In the genomic region with DNA sequence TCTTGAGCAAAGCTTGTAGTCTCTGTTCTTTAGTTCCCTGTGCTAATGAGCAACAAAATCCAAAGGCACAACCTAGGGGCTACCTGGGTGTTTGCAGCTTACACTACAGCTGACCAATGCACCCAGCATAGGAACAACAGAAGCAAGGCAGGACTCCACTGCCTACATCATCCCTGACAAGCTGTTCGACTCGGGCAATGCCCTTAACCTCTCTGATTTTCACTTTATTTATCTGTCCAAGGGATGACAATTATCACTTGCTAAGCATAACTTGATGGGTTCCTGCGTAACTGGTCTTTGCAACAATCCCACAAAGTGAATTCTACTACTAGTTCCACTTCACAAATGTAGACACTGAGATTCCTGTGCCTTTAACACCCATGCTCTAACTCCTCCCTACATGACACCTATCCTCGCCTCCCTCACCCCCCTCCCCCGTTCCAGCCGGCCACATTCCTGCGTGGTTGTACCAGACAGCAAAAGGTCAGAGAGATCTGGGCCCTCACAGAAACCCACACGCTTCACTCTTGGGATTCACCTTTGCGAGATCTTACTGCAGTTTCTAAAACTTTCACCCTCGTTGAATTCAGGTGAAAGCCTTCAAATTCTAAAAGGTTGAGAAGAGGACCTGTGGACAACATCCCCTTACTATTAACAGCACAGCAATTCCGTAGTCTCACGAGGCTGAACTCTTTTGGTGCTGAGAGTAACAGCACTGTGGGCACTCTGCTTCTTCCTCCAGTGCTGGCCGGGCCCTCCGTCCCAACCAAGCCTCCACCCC, we compare ENCODE assay signal across 1 cellular context.
TF ChIP-seq lines count a peak whose summit lies in the region.

No MANE protein-coding gene starts in this region.

TF ChIP-seq in HepG2, 621 proteins besides CTCF, POLR2A, EP300 and RAD21 (continued from another document and continues in another):
- TF ChIP-seq, protein P1, sequence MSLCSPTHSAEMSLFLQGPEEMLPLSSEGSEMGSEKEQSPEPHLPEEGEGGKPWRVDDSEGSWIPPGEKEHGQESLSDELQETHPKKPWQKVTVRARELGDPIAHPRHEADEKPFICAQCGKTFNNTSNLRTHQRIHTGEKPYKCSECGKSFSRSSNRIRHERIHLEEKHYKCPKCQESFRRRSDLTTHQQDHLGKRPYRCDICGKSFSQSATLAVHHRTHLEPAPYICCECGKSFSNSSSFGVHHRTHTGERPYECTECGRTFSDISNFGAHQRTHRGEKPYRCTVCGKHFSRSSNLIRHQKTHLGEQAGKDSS (CRISPR knock-in tag; IDR thresholded peaks at IDR 0.05; ENCODE audit: borderline replicate concordance, low read depth) = no peak
- TF ChIP-seq HNRNPK (IDR thresholded peaks at IDR 0.05; ENCODE audit: low read depth, low read length, poor library complexity, severe bottlenecking) (no peak), ZKSCAN5 (CRISPR knock-in tag; IDR thresholded peaks at IDR 0.05) (no peak), TBX3 (IDR thresholded peaks at IDR 0.05; ENCODE audit: borderline replicate concordance) (peak; percentile 73; the same call in 1 of the 2 replicates), EED (CRISPR knock-in tag; IDR thresholded peaks at IDR 0.05) (no peak), ZNF792 (CRISPR knock-in tag; IDR thresholded peaks at IDR 0.05) (no peak), GABPA (IDR thresholded peaks at IDR 0.05; ENCODE audit: low read depth, low read length) (no peak), GABPA (CRISPR knock-in tag; IDR thresholded peaks at IDR 0.05; ENCODE audit: low read depth) (peak; percentile 32; the same call in 1 of the 2 replicates), SATB2 (CRISPR knock-in tag; IDR thresholded peaks at IDR 0.05) (no peak), NONO (IDR thresholded peaks at IDR 0.05) (no peak), NONO (CRISPR knock-in tag; conservative IDR thresholded peaks at IDR 0.05) (no peak), TSC22D2 (CRISPR knock-in tag; IDR thresholded peaks at IDR 0.05; ENCODE audit: borderline replicate concordance) (no peak), JDP2 (CRISPR knock-in tag; IDR thresholded peaks at IDR 0.05; ENCODE audit: borderline replicate concordance) (no peak), HDAC1 (CRISPR knock-in tag; IDR thresholded peaks at IDR 0.05) (no peak), KDM6A (CRISPR knock-in tag; IDR thresholded peaks at IDR 0.05; ENCODE audit: low read depth) (no peak), ZNF605 (CRISPR knock-in tag; IDR thresholded peaks at IDR 0.05) (peak; percentile 73; the same call in 1 of the 2 replicates), TOE1 (CRISPR knock-in tag; IDR thresholded peaks at IDR 0.05) (no peak), ZNF530 (CRISPR knock-in tag; IDR thresholded peaks at IDR 0.05; ENCODE audit: low read depth) (no peak), NFKB2 (CRISPR knock-in tag; IDR thresholded peaks at IDR 0.05; ENCODE audit: borderline replicate concordance) (no peak), ZNF543 (CRISPR knock-in tag; IDR thresholded peaks at IDR 0.05) (no peak), ZNF776 (CRISPR knock-in tag; IDR thresholded peaks at IDR 0.05) (no peak), ZFP1 (CRISPR knock-in tag; IDR thresholded peaks at IDR 0.05) (no peak), PTBP1 (IDR thresholded peaks at IDR 0.05; ENCODE audit: low read depth, low read length, poor library complexity, severe bottlenecking) (no peak), STAG1 (CRISPR knock-in tag; IDR thresholded peaks at IDR 0.05) (no peak), KDM1A (CRISPR knock-in tag; IDR thresholded peaks at IDR 0.05) (peak; percentile 62; the same call in 1 of the 2 replicates), PHF20 (CRISPR knock-in tag; IDR thresholded peaks at IDR 0.05) (no peak), ZNF557 (CRISPR knock-in tag; IDR thresholded peaks at IDR 0.05) (no peak), KLF12 (CRISPR knock-in tag; IDR thresholded peaks at IDR 0.05; ENCODE audit: borderline replicate concordance) (no peak), U2AF1 (optimal IDR thresholded peaks at IDR 0.05; ENCODE audit: low read depth, low read length) (no peak), ZMYM3 (CRISPR knock-in tag; IDR thresholded peaks at IDR 0.05) (peak; percentile 86), ZNF251 (CRISPR knock-in tag; IDR thresholded peaks at IDR 0.05) (no peak)
- TF ChIP-seq, protein P2, sequence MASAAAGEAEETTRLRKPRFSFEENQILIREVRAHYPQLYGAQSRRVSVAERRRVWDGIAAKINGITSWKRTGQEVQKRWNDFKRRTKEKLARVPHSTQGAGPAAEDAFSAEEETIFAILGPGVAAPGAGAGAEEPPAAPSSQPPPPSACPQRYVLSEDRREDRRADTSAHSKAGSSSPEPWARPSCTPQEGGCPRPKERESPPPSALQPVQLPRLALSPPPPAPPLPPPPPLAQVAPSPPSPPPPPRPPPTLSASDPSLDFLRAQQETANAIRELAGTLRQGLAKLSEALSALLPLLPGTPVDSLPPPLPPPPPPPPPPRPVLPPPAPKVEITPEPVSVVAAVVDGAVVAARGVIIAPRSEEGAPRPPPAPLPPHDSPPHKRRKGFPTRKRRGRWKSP (CRISPR knock-in tag; IDR thresholded peaks at IDR 0.05) = no peak
- TF ChIP-seq, protein P3, sequence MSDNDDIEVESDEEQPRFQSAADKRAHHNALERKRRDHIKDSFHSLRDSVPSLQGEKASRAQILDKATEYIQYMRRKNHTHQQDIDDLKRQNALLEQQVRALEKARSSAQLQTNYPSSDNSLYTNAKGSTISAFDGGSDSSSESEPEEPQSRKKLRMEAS (IDR thresholded peaks at IDR 0.05) = peak; percentile 60
- TF ChIP-seq, protein P4, sequence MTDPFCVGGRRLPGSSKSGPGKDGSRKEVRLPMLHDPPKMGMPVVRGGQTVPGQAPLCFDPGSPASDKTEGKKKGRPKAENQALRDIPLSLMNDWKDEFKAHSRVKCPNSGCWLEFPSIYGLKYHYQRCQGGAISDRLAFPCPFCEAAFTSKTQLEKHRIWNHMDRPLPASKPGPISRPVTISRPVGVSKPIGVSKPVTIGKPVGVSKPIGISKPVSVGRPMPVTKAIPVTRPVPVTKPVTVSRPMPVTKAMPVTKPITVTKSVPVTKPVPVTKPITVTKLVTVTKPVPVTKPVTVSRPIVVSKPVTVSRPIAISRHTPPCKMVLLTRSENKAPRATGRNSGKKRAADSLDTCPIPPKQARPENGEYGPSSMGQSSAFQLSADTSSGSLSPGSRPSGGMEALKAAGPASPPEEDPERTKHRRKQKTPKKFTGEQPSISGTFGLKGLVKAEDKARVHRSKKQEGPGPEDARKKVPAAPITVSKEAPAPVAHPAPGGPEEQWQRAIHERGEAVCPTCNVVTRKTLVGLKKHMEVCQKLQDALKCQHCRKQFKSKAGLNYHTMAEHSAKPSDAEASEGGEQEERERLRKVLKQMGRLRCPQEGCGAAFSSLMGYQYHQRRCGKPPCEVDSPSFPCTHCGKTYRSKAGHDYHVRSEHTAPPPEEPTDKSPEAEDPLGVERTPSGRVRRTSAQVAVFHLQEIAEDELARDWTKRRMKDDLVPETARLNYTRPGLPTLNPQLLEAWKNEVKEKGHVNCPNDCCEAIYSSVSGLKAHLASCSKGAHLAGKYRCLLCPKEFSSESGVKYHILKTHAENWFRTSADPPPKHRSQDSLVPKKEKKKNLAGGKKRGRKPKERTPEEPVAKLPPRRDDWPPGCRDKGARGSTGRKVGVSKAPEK (CRISPR knock-in tag; IDR thresholded peaks at IDR 0.05; ENCODE audit: borderline replicate concordance) = no peak
- TF ChIP-seq, protein P5, sequence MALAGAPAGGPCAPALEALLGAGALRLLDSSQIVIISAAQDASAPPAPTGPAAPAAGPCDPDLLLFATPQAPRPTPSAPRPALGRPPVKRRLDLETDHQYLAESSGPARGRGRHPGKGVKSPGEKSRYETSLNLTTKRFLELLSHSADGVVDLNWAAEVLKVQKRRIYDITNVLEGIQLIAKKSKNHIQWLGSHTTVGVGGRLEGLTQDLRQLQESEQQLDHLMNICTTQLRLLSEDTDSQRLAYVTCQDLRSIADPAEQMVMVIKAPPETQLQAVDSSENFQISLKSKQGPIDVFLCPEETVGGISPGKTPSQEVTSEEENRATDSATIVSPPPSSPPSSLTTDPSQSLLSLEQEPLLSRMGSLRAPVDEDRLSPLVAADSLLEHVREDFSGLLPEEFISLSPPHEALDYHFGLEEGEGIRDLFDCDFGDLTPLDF (CRISPR knock-in tag; IDR thresholded peaks at IDR 0.05) = no peak
- TF ChIP-seq, protein P6, sequence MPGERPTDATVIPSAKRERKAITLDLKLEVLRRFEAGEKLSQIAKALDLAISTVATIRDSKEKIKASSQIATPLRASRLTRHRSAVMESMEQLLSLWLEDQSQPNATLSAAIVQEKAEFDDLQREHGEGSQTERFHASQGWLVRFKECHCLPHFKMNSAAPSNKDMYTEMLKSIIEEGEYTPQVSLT (CRISPR knock-in tag; IDR thresholded peaks at IDR 0.05; ENCODE audit: borderline replicate concordance, low read depth) = no peak
- TF ChIP-seq, protein P7, sequence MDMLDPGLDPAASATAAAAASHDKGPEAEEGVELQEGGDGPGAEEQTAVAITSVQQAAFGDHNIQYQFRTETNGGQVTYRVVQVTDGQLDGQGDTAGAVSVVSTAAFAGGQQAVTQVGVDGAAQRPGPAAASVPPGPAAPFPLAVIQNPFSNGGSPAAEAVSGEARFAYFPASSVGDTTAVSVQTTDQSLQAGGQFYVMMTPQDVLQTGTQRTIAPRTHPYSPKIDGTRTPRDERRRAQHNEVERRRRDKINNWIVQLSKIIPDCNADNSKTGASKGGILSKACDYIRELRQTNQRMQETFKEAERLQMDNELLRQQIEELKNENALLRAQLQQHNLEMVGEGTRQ (IDR thresholded peaks at IDR 0.05; ENCODE audit: low read depth, low read length) = no peak
- TF ChIP-seq, protein P7 (CRISPR knock-in tag; IDR thresholded peaks at IDR 0.05; ENCODE audit: borderline replicate concordance) = no peak
- TF ChIP-seq, protein P8, sequence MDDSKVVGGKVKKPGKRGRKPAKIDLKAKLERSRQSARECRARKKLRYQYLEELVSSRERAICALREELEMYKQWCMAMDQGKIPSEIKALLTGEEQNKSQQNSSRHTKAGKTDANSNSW (CRISPR knock-in tag; IDR thresholded peaks at IDR 0.05; ENCODE audit: borderline replicate concordance) = no peak
- TF ChIP-seq, protein P9, sequence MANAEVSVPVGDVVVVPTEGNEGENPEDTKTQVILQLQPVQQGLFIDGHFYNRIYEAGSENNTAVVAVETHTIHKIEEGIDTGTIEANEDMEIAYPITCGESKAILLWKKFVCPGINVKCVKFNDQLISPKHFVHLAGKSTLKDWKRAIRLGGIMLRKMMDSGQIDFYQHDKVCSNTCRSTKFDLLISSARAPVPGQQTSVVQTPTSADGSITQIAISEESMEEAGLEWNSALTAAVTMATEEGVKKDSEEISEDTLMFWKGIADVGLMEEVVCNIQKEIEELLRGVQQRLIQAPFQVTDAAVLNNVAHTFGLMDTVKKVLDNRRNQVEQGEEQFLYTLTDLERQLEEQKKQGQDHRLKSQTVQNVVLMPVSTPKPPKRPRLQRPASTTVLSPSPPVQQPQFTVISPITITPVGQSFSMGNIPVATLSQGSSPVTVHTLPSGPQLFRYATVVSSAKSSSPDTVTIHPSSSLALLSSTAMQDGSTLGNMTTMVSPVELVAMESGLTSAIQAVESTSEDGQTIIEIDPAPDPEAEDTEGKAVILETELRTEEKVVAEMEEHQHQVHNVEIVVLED (CRISPR knock-in tag; IDR thresholded peaks at IDR 0.05; ENCODE audit: borderline replicate concordance) = no peak
- TF ChIP-seq, protein P10, sequence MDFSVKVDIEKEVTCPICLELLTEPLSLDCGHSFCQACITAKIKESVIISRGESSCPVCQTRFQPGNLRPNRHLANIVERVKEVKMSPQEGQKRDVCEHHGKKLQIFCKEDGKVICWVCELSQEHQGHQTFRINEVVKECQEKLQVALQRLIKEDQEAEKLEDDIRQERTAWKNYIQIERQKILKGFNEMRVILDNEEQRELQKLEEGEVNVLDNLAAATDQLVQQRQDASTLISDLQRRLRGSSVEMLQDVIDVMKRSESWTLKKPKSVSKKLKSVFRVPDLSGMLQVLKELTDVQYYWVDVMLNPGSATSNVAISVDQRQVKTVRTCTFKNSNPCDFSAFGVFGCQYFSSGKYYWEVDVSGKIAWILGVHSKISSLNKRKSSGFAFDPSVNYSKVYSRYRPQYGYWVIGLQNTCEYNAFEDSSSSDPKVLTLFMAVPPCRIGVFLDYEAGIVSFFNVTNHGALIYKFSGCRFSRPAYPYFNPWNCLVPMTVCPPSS (IDR thresholded peaks at IDR 0.05) = no peak
- TF ChIP-seq, protein P11, sequence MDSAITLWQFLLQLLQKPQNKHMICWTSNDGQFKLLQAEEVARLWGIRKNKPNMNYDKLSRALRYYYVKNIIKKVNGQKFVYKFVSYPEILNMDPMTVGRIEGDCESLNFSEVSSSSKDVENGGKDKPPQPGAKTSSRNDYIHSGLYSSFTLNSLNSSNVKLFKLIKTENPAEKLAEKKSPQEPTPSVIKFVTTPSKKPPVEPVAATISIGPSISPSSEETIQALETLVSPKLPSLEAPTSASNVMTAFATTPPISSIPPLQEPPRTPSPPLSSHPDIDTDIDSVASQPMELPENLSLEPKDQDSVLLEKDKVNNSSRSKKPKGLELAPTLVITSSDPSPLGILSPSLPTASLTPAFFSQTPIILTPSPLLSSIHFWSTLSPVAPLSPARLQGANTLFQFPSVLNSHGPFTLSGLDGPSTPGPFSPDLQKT (CRISPR knock-in tag; IDR thresholded peaks at IDR 0.05; ENCODE audit: borderline replicate concordance) = no peak
- TF ChIP-seq, protein P12, sequence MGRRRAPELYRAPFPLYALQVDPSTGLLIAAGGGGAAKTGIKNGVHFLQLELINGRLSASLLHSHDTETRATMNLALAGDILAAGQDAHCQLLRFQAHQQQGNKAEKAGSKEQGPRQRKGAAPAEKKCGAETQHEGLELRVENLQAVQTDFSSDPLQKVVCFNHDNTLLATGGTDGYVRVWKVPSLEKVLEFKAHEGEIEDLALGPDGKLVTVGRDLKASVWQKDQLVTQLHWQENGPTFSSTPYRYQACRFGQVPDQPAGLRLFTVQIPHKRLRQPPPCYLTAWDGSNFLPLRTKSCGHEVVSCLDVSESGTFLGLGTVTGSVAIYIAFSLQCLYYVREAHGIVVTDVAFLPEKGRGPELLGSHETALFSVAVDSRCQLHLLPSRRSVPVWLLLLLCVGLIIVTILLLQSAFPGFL (CRISPR knock-in tag; IDR thresholded peaks at IDR 0.05) = no peak
- TF ChIP-seq, protein P13, sequence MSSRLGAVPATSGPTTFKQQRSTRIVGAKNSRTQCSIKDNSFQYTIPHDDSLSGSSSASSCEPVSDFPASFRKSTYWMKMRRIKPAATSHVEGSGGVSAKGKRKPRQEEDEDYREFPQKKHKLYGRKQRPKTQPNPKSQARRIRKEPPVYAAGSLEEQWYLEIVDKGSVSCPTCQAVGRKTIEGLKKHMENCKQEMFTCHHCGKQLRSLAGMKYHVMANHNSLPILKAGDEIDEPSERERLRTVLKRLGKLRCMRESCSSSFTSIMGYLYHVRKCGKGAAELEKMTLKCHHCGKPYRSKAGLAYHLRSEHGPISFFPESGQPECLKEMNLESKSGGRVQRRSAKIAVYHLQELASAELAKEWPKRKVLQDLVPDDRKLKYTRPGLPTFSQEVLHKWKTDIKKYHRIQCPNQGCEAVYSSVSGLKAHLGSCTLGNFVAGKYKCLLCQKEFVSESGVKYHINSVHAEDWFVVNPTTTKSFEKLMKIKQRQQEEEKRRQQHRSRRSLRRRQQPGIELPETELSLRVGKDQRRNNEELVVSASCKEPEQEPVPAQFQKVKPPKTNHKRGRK (CRISPR knock-in tag; IDR thresholded peaks at IDR 0.05) = no peak
